ENCODE assay signal across 16 cellular contexts in the genomic region with DNA sequence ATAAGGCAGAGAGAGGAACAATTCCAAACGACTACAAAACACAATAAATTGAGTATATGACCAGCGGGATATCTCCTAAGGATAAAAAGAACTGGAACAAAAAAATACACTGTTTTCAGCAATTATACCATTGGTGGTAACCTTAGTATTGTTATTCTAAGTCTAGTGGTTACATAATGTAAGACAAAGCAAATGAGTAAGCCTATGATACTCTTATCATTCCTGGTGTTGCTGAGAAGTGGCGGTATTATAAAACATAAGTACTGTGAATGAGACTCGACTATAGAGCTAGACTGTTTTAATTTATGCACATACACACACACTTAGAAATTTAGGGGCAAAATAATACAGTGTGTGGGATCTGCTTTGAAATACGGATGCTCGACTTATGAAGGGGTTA.
DNase-seq lines count a peak whose midpoint lies in the region; ATAC-seq lines count a peak whose summit lies in the region.
"Had no signal": no experiment of that assay in that cellular context is flagged by ENCODE, and none has a peak within 500 bp of the region (broad histone marks: within the 10 kb centered on the region; RNA-seq: fewer than 3 reads in every experiment).

No MANE protein-coding gene starts in this region.

- no peak overlapping the region for H3K4me3 ChIP-seq in effector memory CD4-positive, alpha-beta T cell (ENCODE audit: insufficient read depth, low read depth, low read length, poor library complexity, severe bottlenecking)
- H3K4me3 ChIP-seq: transverse colon had no signal

- H3K27me3 Mint-ChIP-seq in T-cell = no peaks in the 10 kb centered on the region
- no peaks in the 10 kb centered on the region for H3K27me3 Mint-ChIP-seq in stimulated activated naive CD8-positive, alpha-beta T cell treated with anti-CD3 and anti-CD28 coated beads, Interleukin-15, amount 100 ng/mL, for 72 hours
- H3K27me3 Mint-ChIP-seq: dendritic cell treated with granulocyte-macrophage colony-stimulating factor and Interleukin-4, amounts not matched to agents 40 ng/mL and 50 ng/mL, for 4 days had no signal

- no peaks in the 10 kb centered on the region for H3K36me3 ChIP-seq in effector memory CD4-positive, alpha-beta T cell (ENCODE audit: control insufficient read depth, insufficient read depth, low read length)
- H3K36me3 ChIP-seq: transverse colon had no signal

- H3K9me3 Mint-ChIP-seq in T-cell = peaks cover 0 to 5% (median 4%) of the 10 kb centered on the region in 3 donors
- H3K9me3 Mint-ChIP-seq in stimulated activated naive CD8-positive, alpha-beta T cell treated with anti-CD3 and anti-CD28 coated beads, Interleukin-15, amount 100 ng/mL, for 72 hours = peaks cover 4 to 7% of the 10 kb centered on the region in 2 donors

- H3K4me3 Mint-ChIP-seq in T-cell = peak overlapping the region in 1 of 3 donors; percentile 69
- H3K4me3 Mint-ChIP-seq in stimulated activated naive CD8-positive, alpha-beta T cell treated with anti-CD3 and anti-CD28 coated beads, Interleukin-15, amount 100 ng/mL, for 72 hours = peak overlapping the region; percentile 30 to 62
- H3K4me3 Mint-ChIP-seq: dendritic cell treated with granulocyte-macrophage colony-stimulating factor and Interleukin-4, amounts not matched to agents 40 ng/mL and 50 ng/mL, for 4 days had no signal

- no peaks in the 10 kb centered on the region for H3K9me3 ChIP-seq in effector memory CD4-positive, alpha-beta T cell (ENCODE audit: control insufficient read depth, low read length)
- H3K9me3 ChIP-seq: transverse colon had no signal

- no peaks in the 10 kb centered on the region for H3K27me3 ChIP-seq in effector memory CD4-positive, alpha-beta T cell (replicated peaks; ENCODE audit: control insufficient read depth, insufficient read depth, low read length, poor library complexity, severe bottlenecking)
- H3K27me3 ChIP-seq: transverse colon had no signal

- CTCF ChIA-PET in T-cell (lab: Charles Lee) = interaction anchor here (0.6 to 1.4 kb wide), 5 partner anchors 15 to 190 kb away, joined by 3 to 6 read pairs (median 3); no protein-coding TSS in a partner anchor

- H3K4me1 ChIP-seq in effector memory CD4-positive, alpha-beta T cell (ENCODE audit: control insufficient read depth, insufficient read depth, low read length, poor library complexity, severe bottlenecking) = peaks cover 26% of the 10 kb centered on the region

- ATAC-seq in left ventricle myocardium superior = peak; percentile 59
- no peak for ATAC-seq in T-cell (replicated peaks in 1 of 4)
- ATAC-seq in stimulated activated naive CD8-positive, alpha-beta T cell treated with anti-CD3 and anti-CD28 coated beads, Interleukin-15, amount 100 ng/mL, for 72 hours = peak; percentile 67
- no peak for ATAC-seq in GM21529 (IDR thresholded peaks at IDR 0.05; ENCODE audit: unreplicated experiment)
- no peak for ATAC-seq in GM19395 (IDR thresholded peaks at IDR 0.05; ENCODE audit: unreplicated experiment)
- ATAC-seq: left lobe of liver had no signal

- POLR2A ChIA-PET in T-cell (lab: Charles Lee) = interaction anchor here (0.6 to 1.0 kb wide), 4 partner anchors 10 to 94 kb away, joined by 3 read pairs; no protein-coding TSS in a partner anchor

- peak overlapping the region; percentile 51 for H3K27ac ChIP-seq in effector memory CD4-positive, alpha-beta T cell (ENCODE audit: insufficient read depth, low read length, poor library complexity, severe bottlenecking)
- H3K27ac ChIP-seq: C4-2B had no signal

- DNase-seq in left ventricle myocardium superior (no peak), cardiac septum (ENCODE audit: low spot score) (no peak), T-cell (no peak), GOT3 (lab: John Stamatoyannopoulos, UW) (no peak)
- DNase-seq in effector memory CD4-positive, alpha-beta T cell = no peak
- DNase-seq in stimulated activated naive CD8-positive, alpha-beta T cell treated with anti-CD3 and anti-CD28 coated beads, Interleukin-15, amount 100 ng/mL, for 72 hours = no peak
- DNase-seq: anterior cingulate cortex; NCI-H2029 treated with DMSO at 0.1 percent for 48 hours; retina; stimulated activated CD4-positive, alpha-beta T cell treated with anti-CD3 and anti-CD28 coated beads, Interleukin-1b, Interleukin-23, amount 100 ng/mL, for 48 hours; transverse colon had no signal

- H3K4me1 Mint-ChIP-seq in T-cell = peaks cover 75 to 79% (median 77%) of the 10 kb centered on the region in 3 donors
- H3K4me1 Mint-ChIP-seq in stimulated activated naive CD8-positive, alpha-beta T cell treated with anti-CD3 and anti-CD28 coated beads, Interleukin-15, amount 100 ng/mL, for 72 hours = peaks cover 71% of the 10 kb centered on the region

- peak overlapping the region; percentile 78 to 87 for H3K27ac Mint-ChIP-seq in T-cell
- peak overlapping the region in 1 of 2 donors; percentile 60 for H3K27ac Mint-ChIP-seq in stimulated activated naive CD8-positive, alpha-beta T cell treated with anti-CD3 and anti-CD28 coated beads, Interleukin-15, amount 100 ng/mL, for 72 hours
- H3K27ac Mint-ChIP-seq: dendritic cell treated with granulocyte-macrophage colony-stimulating factor and Interleukin-4, amounts not matched to agents 40 ng/mL and 50 ng/mL, for 4 days had no signal

- H3K36me3 Mint-ChIP-seq in T-cell = peaks cover 27% of the 10 kb centered on the region

- intact Hi-C loops in left ventricle myocardium superior (cut with micrococcal nuclease) (no loop called here), cardiac septum (cut with DNase I) (no loop called here)

Comparison
In these comparisons a context has a peak if more than half of its experiments do, and no peak if none do; other contexts are left out.
1. ATAC-seq: peak in left ventricle myocardium superior (single experiment) and stimulated activated naive CD8-positive, alpha-beta T cell treated with anti-CD3 and anti-CD28 coated beads, Interleukin-15, amount 100 ng/mL, for 72 hours (single experiment); none in T-cell (0 of 4), GM21529 (single experiment) and GM19395 (single experiment).